In the genomic region with DNA sequence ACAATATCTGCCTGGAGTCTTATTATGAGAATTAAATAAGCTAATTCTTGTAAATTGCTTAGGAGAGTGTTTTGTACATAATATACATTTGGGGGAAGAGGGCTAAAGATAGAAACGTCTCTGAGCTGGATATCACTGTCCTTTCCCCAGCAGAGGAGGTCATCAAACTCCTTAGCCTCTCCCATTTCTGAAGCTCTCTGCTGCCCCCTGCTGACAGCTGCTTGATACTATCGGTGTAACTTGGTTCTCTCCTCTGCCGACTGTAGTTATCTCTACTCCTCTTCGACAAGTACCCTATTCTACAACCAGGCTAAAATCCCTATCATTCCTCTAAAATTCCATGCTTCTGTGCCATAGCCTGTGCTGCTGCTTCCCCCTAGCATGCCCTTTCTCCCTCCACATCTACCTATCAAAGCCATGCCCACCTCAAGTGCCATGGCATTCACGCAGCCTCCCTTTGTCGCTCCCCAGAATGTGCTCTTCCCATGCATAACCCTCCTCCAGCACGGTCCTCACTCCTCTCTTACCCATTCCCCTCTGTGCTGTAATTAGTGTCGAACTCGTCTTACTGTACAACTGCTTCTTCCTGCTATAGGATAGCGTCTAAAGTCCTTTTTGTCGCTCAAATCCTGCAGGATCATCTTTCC, we compare ENCODE assay signal across 8 cellular contexts.
DNase-seq lines count a peak whose midpoint lies in the region; ATAC-seq, FAIRE-seq and TF ChIP-seq lines count a peak whose summit lies in the region.

No MANE protein-coding gene starts in this region.

- no peaks in the 10 kb centered on the region for H3K27me3 ChIP-seq in gastroesophageal sphincter
- no peaks in the 10 kb centered on the region for H3K27me3 ChIP-seq in ovary

- TF ChIP-seq CTCF in RWPE1 (conservative IDR thresholded peaks at IDR 0.05; ENCODE audit: low read depth) (peak; percentile 85), gastroesophageal sphincter (IDR thresholded peaks at IDR 0.05) (peak; percentile 74 to 81 (median 75)), ovary (IDR thresholded peaks at IDR 0.05) (peak; percentile 39 to 60 (median 53)), type B pancreatic cell (conservative IDR thresholded peaks at IDR 0.05) (peak; percentile 91)

- TF ChIP-seq POLR2A in H54 (IDR thresholded peaks at IDR 0.05; ENCODE audit: low read depth, low read length) (no peak), gastroesophageal sphincter (IDR thresholded peaks at IDR 0.05) (no peak), ovary (IDR thresholded peaks at IDR 0.05) (no peak)

- no peak overlapping the region for H3K4me3 Mint-ChIP-seq in activated T-helper 2 cell treated with anti-CD3 and anti-CD28 coated beads, Interferon-gamma antibody, Interleukin-2, Interleukin-4, amounts not matched to agents 10 μg/mL and 5 μg/mL and 100 μg/mL, durations not matched to agents 14 hours and 24 hours and 36 hours (ENCODE audit: low read depth)
- H3K4me3 Mint-ChIP-seq in type B pancreatic cell: no peak overlapping the region

- no peak overlapping the region for H3K27ac Mint-ChIP-seq in activated T-helper 2 cell treated with anti-CD3 and anti-CD28 coated beads, Interferon-gamma antibody, Interleukin-2, Interleukin-4, amounts not matched to agents 10 μg/mL and 5 μg/mL and 100 μg/mL, durations not matched to agents 14 hours and 24 hours and 36 hours
- H3K27ac Mint-ChIP-seq in type B pancreatic cell: no peak overlapping the region

- no peaks in the 10 kb centered on the region for H3K9me3 Mint-ChIP-seq in activated T-helper 2 cell treated with anti-CD3 and anti-CD28 coated beads, Interferon-gamma antibody, Interleukin-2, Interleukin-4, amounts not matched to agents 10 μg/mL and 5 μg/mL and 100 μg/mL, durations not matched to agents 14 hours and 24 hours and 36 hours
- no peaks in the 10 kb centered on the region for H3K9me3 Mint-ChIP-seq in type B pancreatic cell

- H3K27me3 Mint-ChIP-seq in activated T-helper 2 cell treated with anti-CD3 and anti-CD28 coated beads, Interferon-gamma antibody, Interleukin-2, Interleukin-4, amounts not matched to agents 10 μg/mL and 5 μg/mL and 100 μg/mL, durations not matched to agents 14 hours and 24 hours and 36 hours (ENCODE audit: low read depth): no peaks in the 10 kb centered on the region
- peaks cover 4% of the 10 kb centered on the region for H3K27me3 Mint-ChIP-seq in type B pancreatic cell

- H3K27ac ChIP-seq in RWPE1 (no peak overlapping the region), gastroesophageal sphincter (no peak overlapping the region), ovary (no peak overlapping the region)

- H3K9me3 ChIP-seq in gastroesophageal sphincter (no peaks in the 10 kb centered on the region), ovary (no peaks in the 10 kb centered on the region)

- H3K36me3 ChIP-seq in gastroesophageal sphincter (peaks cover 0 to 8% of the 10 kb centered on the region in 2 donors), ovary (no peaks in the 10 kb centered on the region)

- intact Hi-C loops in activated T-helper 2 cell treated with anti-CD3 and anti-CD28 coated beads, Interferon-gamma antibody, Interleukin-2, Interleukin-4, amounts not matched to agents 10 μg/mL and 5 μg/mL and 100 μg/mL, durations not matched to agents 14 hours and 24 hours and 36 hours (cut with micrococcal nuclease): loop anchor here (2.0 to 10.0 kb wide), 3 partner anchors 255 to 1049 kb away; no protein-coding TSS in a partner anchor
- intact Hi-C loops in ovary (cut with DNase I): no loop called here

- TF ChIP-seq EP300 in gastroesophageal sphincter (IDR thresholded peaks at IDR 0.05): no peak
- no peak for TF ChIP-seq EP300 in ovary (IDR thresholded peaks at IDR 0.05)

- peaks cover 3% of the 10 kb centered on the region for H3K4me1 Mint-ChIP-seq in activated T-helper 2 cell treated with anti-CD3 and anti-CD28 coated beads, Interferon-gamma antibody, Interleukin-2, Interleukin-4, amounts not matched to agents 10 μg/mL and 5 μg/mL and 100 μg/mL, durations not matched to agents 14 hours and 24 hours and 36 hours (ENCODE audit: low read depth)
- peaks cover 8% of the 10 kb centered on the region for H3K4me1 Mint-ChIP-seq in type B pancreatic cell (ENCODE audit: unreplicated experiment)

- peak; percentile 66 for FAIRE-seq in H54 (lab: Jason Lieb, UNC)

- no peak overlapping the region for H3K4me3 ChIP-seq in gastroesophageal sphincter
- no peak overlapping the region for H3K4me3 ChIP-seq in ovary

- peak; percentile 68 for ATAC-seq in gastroesophageal sphincter

- peak; percentile 61 for DNase-seq in GM04504 (ENCODE audit: low read depth)
- peak; percentile 35 for DNase-seq in H54 (ENCODE audit: insufficient read length, low spot score)
- DNase-seq in Kasumi-1 (lab: John Stamatoyannopoulos, UW): peak; percentile 72 to 79
- peak; percentile 69 for DNase-seq in RWPE1 (ENCODE audit: low spot score)
- peak; percentile 56 for DNase-seq in activated T-helper 2 cell treated with anti-CD3 and anti-CD28 coated beads, Interferon-gamma antibody, Interleukin-2, Interleukin-4, amounts not matched to agents 10 μg/mL and 5 μg/mL and 100 μg/mL, durations not matched to agents 14 hours and 24 hours and 36 hours (ENCODE audit: low spot score)
- peak; percentile 62 to 85 (median 82) for DNase-seq in ovary
- DNase-seq in type B pancreatic cell (ENCODE audit: extremely low spot score, unreplicated experiment): peak; percentile 85

- CTCF ChIA-PET in RWPE1 (lab: Yijun Ruan, JAX): interaction anchor here (0.5 to 1.2 kb wide), 11 partner anchors 9 to 939 kb away, joined by 3 to 7 read pairs (median 3); no protein-coding TSS in a partner anchor

- H3K36me3 Mint-ChIP-seq in activated T-helper 2 cell treated with anti-CD3 and anti-CD28 coated beads, Interferon-gamma antibody, Interleukin-2, Interleukin-4, amounts not matched to agents 10 μg/mL and 5 μg/mL and 100 μg/mL, durations not matched to agents 14 hours and 24 hours and 36 hours (ENCODE audit: low read depth): no peaks in the 10 kb centered on the region
- H3K36me3 Mint-ChIP-seq in type B pancreatic cell: no peaks in the 10 kb centered on the region

- H3K4me1 ChIP-seq in gastroesophageal sphincter (peaks cover 0 to 15% (median 0%) of the 10 kb centered on the region in 3 donors), ovary (ENCODE audit: insufficient read depth) (no peaks in the 10 kb centered on the region)

- POLR2A ChIA-PET in RWPE1 (lab: Yijun Ruan, JAX; ENCODE audit: low non-redundant PET): no interaction called here

- WGBS in gastroesophageal sphincter (ENCODE audit: low coverage in 1 of 2), 2 donors: 42 to 48% methylated on average over 11 of the region's 11 CpGs
- WGBS in ovary, 3 donors: 52 to 54% (median 52%) methylated on average over 11 of the region's 11 CpGs

Comparison
In these comparisons a context has a peak if more than half of its experiments do, and no peak if none do; other contexts are left out.
1. DNase-seq: peak in every context shown above with its lines; median percentile 85 in type B pancreatic cell; 82 in ovary; 76 in Kasumi-1; 69 in RWPE1; 61 in GM04504; 56 in activated T-helper 2 cell treated with anti-CD3 and anti-CD28 coated beads, Interferon-gamma antibody, Interleukin-2, Interleukin-4, amounts not matched to agents 10 μg/mL and 5 μg/mL and 100 μg/mL, durations not matched to agents 14 hours and 24 hours and 36 hours; 35 in H54.